10 cellular contexts compared by ENCODE assay signal in the genomic region with DNA sequence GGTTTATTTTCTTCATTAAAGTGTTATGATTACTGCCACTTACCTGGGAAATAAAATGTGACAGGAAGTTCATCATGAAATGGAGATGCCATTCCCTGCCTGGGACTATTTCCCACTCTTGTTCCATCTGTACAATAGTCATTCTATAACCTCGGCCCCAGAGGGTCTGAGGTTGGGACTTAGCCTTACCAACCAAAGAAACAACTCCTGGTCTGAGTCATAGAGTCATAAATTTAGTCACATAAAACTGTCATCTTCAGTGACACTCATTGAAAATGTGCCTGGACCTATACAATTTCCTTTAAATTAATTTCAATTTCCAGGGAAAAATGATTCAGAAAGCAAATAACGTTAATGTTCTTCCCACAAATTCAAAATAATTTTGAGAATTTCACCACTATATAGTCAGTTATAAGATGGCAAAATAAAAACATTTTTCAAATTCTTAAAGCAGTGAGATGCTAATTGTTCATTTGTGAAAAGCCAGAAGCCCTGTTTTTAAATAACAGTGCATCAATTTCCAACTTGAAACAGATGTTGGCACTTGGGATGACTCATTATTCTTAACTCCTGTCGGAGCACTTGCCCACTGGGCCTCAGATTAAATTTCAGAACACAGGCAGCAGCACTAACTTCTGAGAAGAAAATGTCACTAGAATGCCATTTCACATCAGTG.
DNase-seq lines count a peak whose midpoint lies in the region; ATAC-seq and TF ChIP-seq lines count a peak whose summit lies in the region.
"Had no signal": no experiment of that assay in that cellular context is flagged by ENCODE, and none has a peak within 500 bp of the region (broad histone marks: within the 10 kb centered on the region; RNA-seq: fewer than 3 reads in every experiment).

No MANE protein-coding gene starts in this region.

- ATAC-seq in GM21526 (IDR thresholded peaks at IDR 0.05; ENCODE audit: low FRiP score, unreplicated experiment) (peak; percentile 72), HG03575 (IDR thresholded peaks at IDR 0.05; ENCODE audit: extremely low read depth, insufficient number of reproducible peaks, low FRiP score, unreplicated experiment) (peak; percentile 71)

- peaks cover 0 to 5% of the 10 kb centered on the region in 2 donors for H3K9me3 ChIP-seq in breast epithelium

- no peaks in the 10 kb centered on the region for H3K4me1 ChIP-seq in breast epithelium

- intact Hi-C loops in breast epithelium (cut with DNase I; ENCODE audit: low total_unique reads): no loop called here

- no peaks in the 10 kb centered on the region for H3K36me3 ChIP-seq in breast epithelium

- no peaks in the 10 kb centered on the region for H3K27me3 ChIP-seq in breast epithelium

- no peak for TF ChIP-seq POLR2A in breast epithelium (IDR thresholded peaks at IDR 0.05)

- in situ Hi-C loops in GM13976 (cut with MboI; ENCODE audit: low sequenced_read_pairs, unreplicated experiment): no loop called here

- TF ChIP-seq CTCF in GM13976 (IDR thresholded peaks at IDR 0.05; ENCODE audit: borderline replicate concordance, control extremely low read depth, extremely low read depth, insufficient read depth, missing control alignments) (no peak), fibroblast of mammary gland (conservative IDR thresholded peaks at IDR 0.05; ENCODE audit: control insufficient read depth, insufficient read depth, low read depth, low read length) (no peak), breast epithelium (IDR thresholded peaks at IDR 0.05) (no peak)

- no peak overlapping the region for H3K4me3 ChIP-seq in fibroblast of mammary gland (ENCODE audit: control insufficient read depth, low read depth, low read length)
- no peak overlapping the region for H3K4me3 ChIP-seq in breast epithelium
- H3K4me3 ChIP-seq: skin epidermis had no signal

- H3K27ac ChIP-seq in caudate nucleus (ENCODE audit: low read depth, low read length) (no peak overlapping the region), breast epithelium (no peak overlapping the region)
- H3K27ac ChIP-seq: HL-60 had no signal

- DNase-seq in GM13976 (ENCODE audit: low spot score) (peak; percentile 31), fibroblast of mammary gland (ENCODE audit: low read depth) (peak; percentile 81), caudate nucleus (lab: John Stamatoyannopoulos, UW) (no peak), DMS 273 (lab: John Stamatoyannopoulos, UW; ENCODE audit: unreplicated experiment) (no peak), breast epithelium (ENCODE audit: low spot score in 2 of 2) (no peak), T1000 (lab: John Stamatoyannopoulos, UW) (no peak)

Comparison
In these comparisons a context has a peak if more than half of its experiments do, and no peak if none do; other contexts are left out.
1. DNase-seq: peak in GM13976 (single experiment) and fibroblast of mammary gland (single experiment); none in caudate nucleus (0 of 61), DMS 273 (single experiment), breast epithelium (0 of 2) and T1000 (single experiment).